8 cellular contexts compared by ENCODE assay signal in the genomic region with DNA sequence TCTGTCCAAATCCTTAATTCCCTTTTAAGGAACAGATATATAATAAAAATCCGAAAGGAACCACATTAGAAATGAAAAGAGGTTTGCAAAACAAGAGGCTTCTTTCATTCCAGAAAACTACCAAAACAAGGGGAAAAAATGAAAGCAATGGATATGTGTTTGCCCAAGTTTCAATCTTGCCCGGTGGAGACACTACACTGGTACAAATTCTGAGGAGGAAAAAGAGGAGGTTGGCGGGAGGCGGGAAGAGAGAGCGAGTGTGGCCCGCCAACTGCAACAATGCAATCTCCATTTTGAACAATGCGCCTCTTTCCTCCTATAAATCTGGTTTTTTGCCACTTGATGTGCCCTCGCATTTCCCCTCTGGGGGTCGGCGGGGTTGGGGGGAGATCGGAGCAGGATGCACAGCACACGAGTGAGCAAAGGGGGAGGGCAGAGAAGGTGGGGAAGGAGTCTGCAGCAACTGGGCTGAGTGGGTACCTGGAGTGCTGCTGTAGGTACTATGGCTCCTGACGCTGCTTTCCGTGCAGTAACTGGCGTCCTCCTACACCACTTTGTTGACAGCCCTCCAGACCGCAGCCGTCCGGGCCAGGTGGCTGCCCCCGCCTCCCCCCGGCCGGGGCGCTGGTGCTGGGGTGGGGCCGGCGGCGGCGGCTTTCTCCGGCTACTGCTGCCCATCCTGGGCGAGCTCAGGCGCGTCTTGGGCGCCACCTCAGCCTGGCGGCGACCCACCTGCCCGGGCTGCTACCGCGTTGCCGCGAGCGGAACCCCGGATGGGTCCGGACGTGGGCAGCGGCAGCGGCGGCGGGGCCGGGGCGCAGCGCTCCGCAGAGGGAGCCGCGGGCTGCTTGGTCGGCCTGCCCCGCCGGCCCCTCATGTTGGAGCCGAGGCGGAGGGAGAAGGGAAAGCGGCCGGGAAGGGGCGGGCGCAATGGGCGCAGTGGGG.
DNase-seq lines count a peak whose midpoint lies in the region; ATAC-seq lines count a peak whose summit lies in the region.

No MANE protein-coding gene starts in this region.

- peak; percentile 68 for ATAC-seq in GM19023 (IDR thresholded peaks at IDR 0.05; ENCODE audit: unreplicated experiment)
- ATAC-seq in HG03135 (IDR thresholded peaks at IDR 0.05; ENCODE audit: unreplicated experiment), result peak; percentile 64
- ATAC-seq in left lobe of liver, result peak; percentile 19

- DNase-seq in T-helper 22 cell (ENCODE audit: low read depth), result peak; percentile 69
- DNase-seq in cerebellar cortex (ENCODE audit: low spot score), result peak; percentile 81
- peak; percentile 52 for DNase-seq in left lobe of liver (ENCODE audit: low spot score)
- peak; percentile 65 for DNase-seq in stimulated activated CD4-positive, alpha-beta T cell treated with anti-CD3 and anti-CD28 coated beads, Interleukin-4, amount 100 ng/mL, for 1 hour
- DNase-seq in NCI-H1092 (lab: John Stamatoyannopoulos, UW), result no peak
- no peak for DNase-seq in NCI-H1436 (lab: John Stamatoyannopoulos, UW)

Comparison
In these comparisons a context has a peak if more than half of its experiments do, and no peak if none do; other contexts are left out.
1. DNase-seq: peak in T-helper 22 cell (single experiment), cerebellar cortex (single experiment), left lobe of liver (single experiment) and stimulated activated CD4-positive, alpha-beta T cell treated with anti-CD3 and anti-CD28 coated beads, Interleukin-4, amount 100 ng/mL, for 1 hour (single experiment); none in NCI-H1092 (single experiment) and NCI-H1436 (single experiment).
2. Peak in every context shown above with its lines, with median percentiles within 50 percentile points of each other: ATAC-seq.